9 cellular contexts compared by ENCODE assay signal in the genomic region with DNA sequence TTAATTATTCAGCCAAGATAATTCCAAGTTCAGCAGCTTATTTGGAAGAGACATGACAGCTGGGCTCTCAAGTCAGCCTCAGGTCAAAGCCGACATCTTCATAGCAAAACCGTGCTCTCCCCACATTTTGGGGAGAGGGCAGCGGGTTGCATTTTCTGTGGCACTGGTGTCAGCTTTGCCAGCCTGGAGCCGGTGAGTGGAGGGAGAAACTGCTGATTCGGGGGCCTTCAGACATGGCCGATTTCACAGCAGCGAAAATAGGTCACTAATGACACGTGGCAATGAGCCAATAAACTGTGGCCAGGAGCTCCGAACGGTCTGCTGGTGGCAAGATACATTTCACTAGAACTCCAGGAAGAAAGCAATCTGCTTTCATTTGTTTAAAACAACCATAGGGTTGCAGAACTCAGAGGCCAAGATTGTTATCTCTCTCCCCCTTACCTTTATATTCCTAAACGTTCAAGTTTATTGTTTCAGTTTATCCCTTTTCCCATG.
DNase-seq lines count a peak whose midpoint lies in the region; ATAC-seq, FAIRE-seq and TF ChIP-seq lines count a peak whose summit lies in the region.
"Had no signal": no experiment of that assay in that cellular context is flagged by ENCODE, and none has a peak within 500 bp of the region (broad histone marks: within the 10 kb centered on the region; RNA-seq: fewer than 3 reads in every experiment).

No MANE protein-coding gene starts in this region.

- H3K4me3 ChIP-seq in adipocyte (ENCODE audit: low read length) (no peak overlapping the region), sigmoid colon (peak overlapping the region in 1 of 4 donors; percentile 2)

- H3K4me1 ChIP-seq in adipocyte (ENCODE audit: control insufficient read depth, insufficient read depth, low read length) (peaks cover 13% of the 10 kb centered on the region), sigmoid colon (peaks cover 0 to 17% (median 7%) of the 10 kb centered on the region in 4 donors)

- no peak for TF ChIP-seq EP300 in sigmoid colon (IDR thresholded peaks at IDR 0.05)

- no peak for ATAC-seq in HG02759 (IDR thresholded peaks at IDR 0.05; ENCODE audit: unreplicated experiment)
- ATAC-seq in HG03039 (IDR thresholded peaks at IDR 0.05; ENCODE audit: unreplicated experiment): no peak

- DNase-seq in D721Med (ENCODE audit: insufficient read length, low spot score) (peak; percentile 18), NCI-H2081 treated with DMSO at 0.1 percent for 48 hours (lab: John Stamatoyannopoulos, UW) (peak; percentile 32), adipocyte (ENCODE audit: low read depth) (no peak), midbrain (lab: John Stamatoyannopoulos, UW) (peak; percentile 23), sigmoid colon (no peak), HCEC 1CT (no peak)
- DNase-seq: cortex of kidney had no signal

- WGBS in sigmoid colon, 2 donors: 13 to 39% methylated on average over 11 of the region's 11 CpGs

- TF ChIP-seq CTCF in D721Med (IDR thresholded peaks at IDR 0.05; ENCODE audit: insufficient read depth, missing control alignments) (no peak), sigmoid colon (IDR thresholded peaks at IDR 0.05) (no peak)

- peak overlapping the region; percentile 15 for H3K9ac ChIP-seq in adipocyte (ENCODE audit: low read length)

- H3K27me3 ChIP-seq in adipocyte (replicated peaks; ENCODE audit: control insufficient read depth, insufficient read depth, low read length): no peaks in the 10 kb centered on the region
- no peaks in the 10 kb centered on the region for H3K27me3 ChIP-seq in sigmoid colon

- no peak for FAIRE-seq in D721Med (lab: Jason Lieb, UNC)

- intact Hi-C loops in sigmoid colon (cut with DNase I): loop anchor here (5.0 kb wide), 1 partner anchor 205 kb away; the partner anchor contains the start of gene DYRK2

- no peaks in the 10 kb centered on the region for H3K9me3 ChIP-seq in adipocyte (ENCODE audit: control insufficient read depth, low read length)
- no peaks in the 10 kb centered on the region for H3K9me3 ChIP-seq in sigmoid colon

- TF ChIP-seq POLR2A in sigmoid colon (IDR thresholded peaks at IDR 0.05): no peak

- no peak overlapping the region for H3K27ac ChIP-seq in sigmoid colon

- H3K36me3 ChIP-seq in adipocyte (ENCODE audit: control insufficient read depth, insufficient read depth, low read length, severe bottlenecking) (no peaks in the 10 kb centered on the region), sigmoid colon (no peaks in the 10 kb centered on the region)

Comparison
In these comparisons a context has a peak if more than half of its experiments do, and no peak if none do; other contexts are left out.
1. DNase-seq: peak in D721Med (single experiment), NCI-H2081 treated with DMSO at 0.1 percent for 48 hours (single experiment) and midbrain (single experiment); none in adipocyte (single experiment), sigmoid colon (single experiment) and HCEC 1CT (single experiment).